12 cellular contexts compared by ENCODE assay signal in genomic region chr2:227509824-227510619, GRCh38. TPM values are rescaled to one million over a fixed set of nuclear protein-coding genes. Genes with fewer than 3 reads are reported as not detected.
DNase-seq lines count a peak whose midpoint lies in the region; ATAC-seq, FAIRE-seq and TF ChIP-seq lines count a peak whose summit lies in the region.
"Had no signal": no experiment of that assay in that cellular context is flagged by ENCODE, and none has a peak within 500 bp of the region (broad histone marks: within the 10 kb centered on the region; RNA-seq: fewer than 3 reads in every experiment).

No MANE protein-coding gene starts in this region.

- no peaks in the 10 kb centered on the region for H3K9me1 ChIP-seq in keratinocyte (ENCODE audit: control insufficient read depth, extremely low read depth, insufficient read depth, low read length)

- dilution Hi-C loops in keratinocyte (cut with MboI; ENCODE audit: extremely low pct_ligation_motif_present, low sequenced_read_pairs): no loop called here

- H3T11ph ChIP-seq in H9 (ENCODE audit: low read length): no peak overlapping the region

- H3K4me3 Mint-ChIP-seq in H9 (no peak overlapping the region), activated B cell treated with CpG ODN at 0.5 μM for 24 hours (no peak overlapping the region)
- H3K4me3 Mint-ChIP-seq: activated naive CD8-positive, alpha-beta T cell treated with anti-CD3 and anti-CD28 coated beads, Interleukin-2, amount 10 ng/mL, durations not matched to agents 7 days and 5 days had no signal

- no peak overlapping the region for H3K23ac ChIP-seq in H9 (ENCODE audit: insufficient read length, low read depth, low read length)

- H2BK15ac ChIP-seq in H9 (ENCODE audit: low read depth, low read length): no peak overlapping the region

- peak overlapping the region; percentile 48 to 86 (median 62); a peak in 6 of 7 replicates for H3K27ac Mint-ChIP-seq in H9
- H3K27ac Mint-ChIP-seq in activated B cell treated with CpG ODN at 0.5 μM for 24 hours: peak overlapping the region; percentile 46
- H3K27ac Mint-ChIP-seq: activated naive CD8-positive, alpha-beta T cell treated with anti-CD3 and anti-CD28 coated beads, Interleukin-2, amount 10 ng/mL, durations not matched to agents 7 days and 5 days had no signal

- H3K36me3 Mint-ChIP-seq in H9 (ENCODE audit: insufficient read depth in 1 of 3, low read depth in 3 of 3) (0 out of 7 replicates have a peak, but pooled peaks cover 0 to 4% (median 0%) of the 10 kb centered on the region in 3 experiments), activated B cell treated with CpG ODN at 0.5 μM for 24 hours (ENCODE audit: low read depth) (peaks cover 15% of the 10 kb centered on the region)

- H3K9ac ChIP-seq in H9 (ENCODE audit: extremely low read depth, insufficient read length, low read length) (no peak overlapping the region), keratinocyte (ENCODE audit: control insufficient read depth, extremely low read depth, insufficient read depth, low read length) (peak overlapping the region; percentile 0)

- no peak overlapping the region for H3K56ac ChIP-seq in H9 (ENCODE audit: insufficient read length, low read depth, low read length)

- POLR2A ChIA-PET in activated B cell treated with CpG ODN at 0.5 μM for 24 hours (lab: Charles Lee): no interaction called here

- H2BK20ac ChIP-seq in H9 (ENCODE audit: low read depth, low read length, poor library complexity, severe bottlenecking): no peak overlapping the region

- no peak overlapping the region for H4K8ac ChIP-seq in H9 (replicated peaks; ENCODE audit: insufficient read length, low read depth, low read length)

- ATAC-seq in activated B cell treated with CpG ODN at 0.5 μM for 24 hours (ENCODE audit: low read depth): no peak
- no peak for ATAC-seq in GM18868 (IDR thresholded peaks at IDR 0.05; ENCODE audit: unreplicated experiment)
- ATAC-seq in GM18861 (IDR thresholded peaks at IDR 0.05; ENCODE audit: unreplicated experiment): no peak
- ATAC-seq in HG03108 (IDR thresholded peaks at IDR 0.05; ENCODE audit: unreplicated experiment): no peak

- H3K27me3 Mint-ChIP-seq in H9 (ENCODE audit: low read depth): no peaks in the 10 kb centered on the region
- no peaks in the 10 kb centered on the region for H3K27me3 Mint-ChIP-seq in activated B cell treated with CpG ODN at 0.5 μM for 24 hours
- H3K27me3 Mint-ChIP-seq: activated naive CD8-positive, alpha-beta T cell treated with anti-CD3 and anti-CD28 coated beads, Interleukin-2, amount 10 ng/mL, durations not matched to agents 7 days and 5 days had no signal

- H4K20me1 ChIP-seq in H9 (ENCODE audit: control insufficient read depth, insufficient read depth, insufficient read length) (no peaks in the 10 kb centered on the region), keratinocyte (ENCODE audit: control insufficient read depth, extremely low read depth, insufficient read depth, low read length) (peaks cover 11% of the 10 kb centered on the region)

- H3K9me3 ChIP-seq in H9 (ENCODE audit: control insufficient read depth, low read depth, low read length) (no peaks in the 10 kb centered on the region), keratinocyte (ENCODE audit: control insufficient read depth, low read depth, low read length) (no peaks in the 10 kb centered on the region)

- H3K18ac ChIP-seq in H9 (ENCODE audit: insufficient read length, low read depth, low read length): no peak overlapping the region

- H3K36me3 ChIP-seq in ACC112 (ENCODE audit: insufficient read depth, low read length) (no peaks in the 10 kb centered on the region), keratinocyte (ENCODE audit: control insufficient read depth in 2 of 2, extremely low read depth in 1 of 2, insufficient read depth in 2 of 2, low read length in 2 of 2) (peaks cover 0 to 2% of the 10 kb centered on the region in 2 experiments)

- peak; percentile 60 for FAIRE-seq in keratinocyte (lab: Jason Lieb, UNC)

- H3K9me3 Mint-ChIP-seq in H9 (no peaks in the 10 kb centered on the region), activated B cell treated with CpG ODN at 0.5 μM for 24 hours (no peaks in the 10 kb centered on the region)
- H3K9me3 Mint-ChIP-seq: activated naive CD8-positive, alpha-beta T cell treated with anti-CD3 and anti-CD28 coated beads, Interleukin-2, amount 10 ng/mL, durations not matched to agents 7 days and 5 days had no signal

- no peak overlapping the region for H2BK12ac ChIP-seq in H9 (ENCODE audit: insufficient read length, low read depth, low read length)

- peaks cover 4% of the 10 kb centered on the region for H3K79me1 ChIP-seq in H9 (ENCODE audit: insufficient read depth, low read depth, low read length, poor library complexity, severe bottlenecking)

- CTCF ChIA-PET in activated B cell treated with CpG ODN at 0.5 μM for 24 hours (lab: Charles Lee): no interaction called here

- no peak overlapping the region for H3K4ac ChIP-seq in H9 (ENCODE audit: low read depth, low read length)

- H2AFZ ChIP-seq in ACC112 (ENCODE audit: low read length, unreplicated experiment) (no peak overlapping the region), H9 (ENCODE audit: low read length) (no peak overlapping the region), keratinocyte (ENCODE audit: control insufficient read depth, low read length) (no peak overlapping the region)

- H3K14ac ChIP-seq in H9 (ENCODE audit: insufficient read depth, low read length): no peak overlapping the region

- peaks cover 61 to 72% of the 10 kb centered on the region in 2 experiments for H3K4me1 Mint-ChIP-seq in H9
- H3K4me1 Mint-ChIP-seq in activated B cell treated with CpG ODN at 0.5 μM for 24 hours: peaks cover 85% of the 10 kb centered on the region

- TF ChIP-seq CTCF in H9 (conservative IDR thresholded peaks at IDR 0.05) (no peak), activated B cell treated with CpG ODN at 0.5 μM for 24 hours (IDR thresholded peaks at IDR 0.05) (no peak), keratinocyte (optimal IDR thresholded peaks at IDR 0.05 in 1 of 3, IDR thresholded peaks at IDR 0.05 in 1 of 3, conservative IDR thresholded peaks at IDR 0.05 in 1 of 3; ENCODE audit: extremely low read depth in 1 of 3, insufficient read depth in 2 of 3, low read length in 3 of 3) (no peak)

- H3K4me1 ChIP-seq in ACC112 (ENCODE audit: control insufficient read depth, insufficient read depth, low read length, unreplicated experiment) (peaks cover 42% of the 10 kb centered on the region), H9 (ENCODE audit: insufficient read depth, low read length) (peaks cover 2% of the 10 kb centered on the region; the same call in 1 of the 2 replicates), keratinocyte (ENCODE audit: control insufficient read depth, extremely low read depth, insufficient read depth, low read length) (peaks cover 16% of the 10 kb centered on the region)

- no peak overlapping the region for H2BK120ac ChIP-seq in H9 (ENCODE audit: low read depth, low read length, poor library complexity, severe bottlenecking)

- H3K79me2 ChIP-seq in ACC112 (ENCODE audit: control insufficient read depth, insufficient read depth, low read length, unreplicated experiment): peaks cover 92% of the 10 kb centered on the region
- peaks cover 20% of the 10 kb centered on the region; the same call in 1 of the 2 replicates for H3K79me2 ChIP-seq in H9 (ENCODE audit: insufficient read depth, low read length)
- peaks cover 96% of the 10 kb centered on the region for H3K79me2 ChIP-seq in keratinocyte (ENCODE audit: control insufficient read depth, insufficient read depth, low read length)

- H3K4me2 ChIP-seq in H9 (ENCODE audit: insufficient read depth, insufficient read length, low read length): peak overlapping the region; percentile 3
- H3K4me2 ChIP-seq in keratinocyte (ENCODE audit: control insufficient read depth, extremely low read depth, insufficient read depth, low read depth, low read length): peak overlapping the region; percentile 9

- H3K27me3 ChIP-seq in ACC112 (ENCODE audit: insufficient read depth, low read length) (no peaks in the 10 kb centered on the region), H9 (ENCODE audit: insufficient read depth, low read length) (no peaks in the 10 kb centered on the region), keratinocyte (ENCODE audit: control insufficient read depth, extremely low read depth, insufficient read depth, low read length) (no peaks in the 10 kb centered on the region)

- no CpG with 5 or more reads among the region's 4 CpGs for WGBS in H9 (ENCODE audit: extremely low coverage, insufficient read length, low lambda C conversion rate)

- no peak overlapping the region for H2BK5ac ChIP-seq in H9 (ENCODE audit: insufficient read length, low read length)

- DNase-seq in H9 (no peak), activated B cell treated with CpG ODN at 0.5 μM for 24 hours (no peak), keratinocyte (ENCODE audit: low read depth, low spot score) (peak; percentile 45), Ammon's horn (ENCODE audit: low spot score) (no peak)
- DNase-seq: activated naive CD8-positive, alpha-beta T cell treated with anti-CD3 and anti-CD28 coated beads, Interleukin-2, amount 10 ng/mL, durations not matched to agents 7 days and 5 days; DMS 273 treated with DMSO at 0.1 percent for 48 hours; NCI-H146; occipital lobe had no signal

- no peak overlapping the region for H2AK5ac ChIP-seq in H9 (ENCODE audit: insufficient read length, low read length)

- no peak overlapping the region for H4K5ac ChIP-seq in H9 (ENCODE audit: insufficient read length, low read depth, low read length)

- H3K27ac ChIP-seq in ACC112 (ENCODE audit: low read depth, low read length): 0 out of 2 replicates have a peak overlapping the region, but pooled peaks have one; percentile 10
- H3K27ac ChIP-seq in H9 (ENCODE audit: insufficient read length, low read depth, low read length): no peak overlapping the region
- peak overlapping the region; percentile 63 for H3K27ac ChIP-seq in keratinocyte (ENCODE audit: control insufficient read depth, insufficient read depth, low read length)

- no peaks in the 10 kb centered on the region for H3K23me2 ChIP-seq in H9 (ENCODE audit: insufficient read length, low read depth, low read length, poor library complexity, severe bottlenecking)

- H3K4me3 ChIP-seq in ACC112 (ENCODE audit: low read depth, low read length): no peak overlapping the region
- H3K4me3 ChIP-seq in keratinocyte (ENCODE audit: control insufficient read depth in 2 of 3, extremely low read depth in 1 of 3, insufficient read depth in 2 of 3, low read depth in 1 of 3, low read length in 3 of 3): no peak overlapping the region

- intact Hi-C loops in activated B cell treated with CpG ODN at 0.5 μM for 24 hours (cut with micrococcal nuclease): loop anchor here (1.0 to 5.0 kb wide), 2 partner anchors 9 to 38 kb away; partner anchors contain the start of gene AGFG1

- no peak overlapping the region for H4K91ac ChIP-seq in H9 (ENCODE audit: insufficient read length, low read depth, low read length)

RNA-seq across cellular contexts. Expression of gene AGFG1, which starts 38.1 kb away (rescaled TPM):
- total RNA-seq in H9 (2021) (106 and 109 TPM in 2 replicates), activated B cell treated with CpG ODN at 0.5 μM for 24 hours (108 and 125 TPM in 2 replicates)
- 111 to 125 TPM (median 111 TPM) in 3 replicates for polyA plus RNA-seq in keratinocyte
- polyA plus RNA-seq in keratinocyte (2011; ENCODE audit: low read depth): 34.8 TPM
- polyA plus RNA-seq in keratinocyte (2011; cell fraction: cytosol; rRNA removed): 77.3 and 156 TPM in 2 replicates
- polyA plus RNA-seq in keratinocyte (2011; cell fraction: nucleus; rRNA removed): 67.4 and 76.8 TPM in 2 replicates
- polyA plus RNA-seq in keratinocyte (2012; ENCODE audit: low replicate concordance): 63.9 and 75.2 TPM in 2 replicates
- 170 to 251 TPM (median 221 TPM) in 3 replicates for polyA minus RNA-seq in keratinocyte
- 108 TPM for polyA minus RNA-seq in keratinocyte (2011; cell fraction: cytosol; rRNA and poly(A)+ RNA removed)
- polyA minus RNA-seq in keratinocyte (2011; cell fraction: nucleus; rRNA and poly(A)+ RNA removed): 60.2 and 123 TPM in 2 replicates
